10 cellular contexts compared by ENCODE assay signal in genomic region chr9:5338992-5339981, GRCh38. TPM values are rescaled to one million over a fixed set of nuclear protein-coding genes. Genes with fewer than 3 reads are reported as not detected.
DNase-seq lines count a peak whose midpoint lies in the region; ATAC-seq, FAIRE-seq and TF ChIP-seq lines count a peak whose summit lies in the region.
"Not testable (repeated sequence)": the region's sequence is repeated elsewhere in the genome, so short reads cannot be mapped to it uniquely, and the experiment has no call there.
"Had no signal": no experiment of that assay in that cellular context is flagged by ENCODE, and none has a peak within 500 bp of the region (broad histone marks: within the 10 kb centered on the region; RNA-seq: fewer than 3 reads in every experiment).

Gene RLN1, minus strand, starts transcription at chr9:5339876. Its CDS starts 130 bp downstream, at chr9:5339746.

- not testable (repeated sequence) for H3K4me3 ChIP-seq in Loucy (ENCODE audit: low read length, poor library complexity, severe bottlenecking); keratinocyte (ENCODE audit: control insufficient read depth in 2 of 3, extremely low read depth in 1 of 3, insufficient read depth in 2 of 3, low read depth in 1 of 3, low read length in 3 of 3)

- H3K4me2 ChIP-seq in Loucy (ENCODE audit: low read depth, low read length, poor library complexity, severe bottlenecking): not testable (repeated sequence)
- H3K4me2 ChIP-seq in keratinocyte (ENCODE audit: control insufficient read depth, extremely low read depth, insufficient read depth, low read depth, low read length): peak within 1 kb of the TSS; percentile 16

- not testable (repeated sequence) for H4K20me1 ChIP-seq in Loucy (ENCODE audit: insufficient read depth, low read length, poor library complexity, severe bottlenecking); keratinocyte (ENCODE audit: control insufficient read depth, extremely low read depth, insufficient read depth, low read length)

- TF ChIP-seq CTCF in Loucy (conservative IDR thresholded peaks at IDR 0.05; ENCODE audit: low read length); keratinocyte (optimal IDR thresholded peaks at IDR 0.05 in 1 of 3, IDR thresholded peaks at IDR 0.05 in 1 of 3, conservative IDR thresholded peaks at IDR 0.05 in 1 of 3; ENCODE audit: extremely low read depth in 1 of 3, insufficient read depth in 2 of 3, low read length in 3 of 3): not testable (repeated sequence)

- not testable (repeated sequence) for H3K9me1 ChIP-seq in keratinocyte (ENCODE audit: control insufficient read depth, extremely low read depth, insufficient read depth, low read length)

- DNase-seq in DMS53 (lab: John Stamatoyannopoulos, UW) (peak; percentile 58), cerebellum (ENCODE audit: low spot score) (peak; percentile 4)
- peak; percentile 73 for DNase-seq in activated CD4-positive, alpha-beta T cell treated with anti-CD3 and anti-CD28 coated beads, Interleukin-2, amount 10 ng/mL, durations not matched to agents 24 days and 14 days
- DNase-seq in keratinocyte (ENCODE audit: low read depth, low spot score); sciatic nerve (ENCODE audit: low spot score): not testable (repeated sequence)

- FAIRE-seq in keratinocyte (lab: Jason Lieb, UNC): peak; percentile 99

- H3F3A ChIP-seq in Loucy (ENCODE audit: low read depth): not testable (repeated sequence)

- not testable (repeated sequence) for H3K27me3 ChIP-seq in Loucy (ENCODE audit: insufficient read depth, low read length, poor library complexity, severe bottlenecking); keratinocyte (ENCODE audit: control insufficient read depth, extremely low read depth, insufficient read depth, low read length)

- H3K9me3 ChIP-seq in Loucy (ENCODE audit: insufficient read depth, low read depth, low read length); keratinocyte (ENCODE audit: control insufficient read depth, low read depth, low read length): not testable (repeated sequence)

- not testable (repeated sequence) for H3K9me2 ChIP-seq in Loucy (replicated peaks; ENCODE audit: low read depth, low read length)

- H3K27me3 Mint-ChIP-seq in activated CD4-positive, alpha-beta T cell treated with anti-CD3 and anti-CD28 coated beads, Interleukin-2, amount 10 ng/mL, durations not matched to agents 24 days and 14 days: not testable (repeated sequence)

- ATAC-seq in GM19467 (IDR thresholded peaks at IDR 0.05; ENCODE audit: unreplicated experiment): peak; percentile 99
- peak; percentile 100 for ATAC-seq in HG02981 (IDR thresholded peaks at IDR 0.05; ENCODE audit: unreplicated experiment)
- peak; percentile 100 for ATAC-seq in sciatic nerve

- H3K9ac ChIP-seq in Loucy (ENCODE audit: low read depth, low read length, poor library complexity, severe bottlenecking); keratinocyte (ENCODE audit: control insufficient read depth, extremely low read depth, insufficient read depth, low read length): not testable (repeated sequence)

- H3K4me3 Mint-ChIP-seq in activated CD4-positive, alpha-beta T cell treated with anti-CD3 and anti-CD28 coated beads, Interleukin-2, amount 10 ng/mL, durations not matched to agents 24 days and 14 days: peak within 1 kb of the TSS; percentile 48

- intact Hi-C loops in activated CD4-positive, alpha-beta T cell treated with anti-CD3 and anti-CD28 coated beads, Interleukin-2, amount 10 ng/mL, durations not matched to agents 24 days and 14 days (cut with micrococcal nuclease); sciatic nerve (cut with DNase I): not testable (repeated sequence)

- peaks cover 20% of the 10 kb centered on the region for H3K4me1 ChIP-seq in Loucy (ENCODE audit: insufficient read depth, low read length, poor library complexity, severe bottlenecking)
- H3K4me1 ChIP-seq in keratinocyte (ENCODE audit: control insufficient read depth, extremely low read depth, insufficient read depth, low read length): not testable (repeated sequence)

- not testable (repeated sequence) for H3K36me3 Mint-ChIP-seq in activated CD4-positive, alpha-beta T cell treated with anti-CD3 and anti-CD28 coated beads, Interleukin-2, amount 10 ng/mL, durations not matched to agents 24 days and 14 days (ENCODE audit: low read depth)

- peak within 1 kb of the TSS; percentile 7 for H3K27ac Mint-ChIP-seq in activated CD4-positive, alpha-beta T cell treated with anti-CD3 and anti-CD28 coated beads, Interleukin-2, amount 10 ng/mL, durations not matched to agents 24 days and 14 days

- H2AFZ ChIP-seq in Loucy (ENCODE audit: low read length) (peak within 1 kb of the TSS; percentile 59), keratinocyte (ENCODE audit: control insufficient read depth, low read length) (peak within 1 kb of the TSS; percentile 56)

- not testable (repeated sequence) for H3K36me3 ChIP-seq in Loucy (ENCODE audit: insufficient read depth, low read length); keratinocyte (ENCODE audit: control insufficient read depth in 2 of 2, extremely low read depth in 1 of 2, insufficient read depth in 2 of 2, low read length in 2 of 2)

- not testable (repeated sequence) for H3K9me3 Mint-ChIP-seq in activated CD4-positive, alpha-beta T cell treated with anti-CD3 and anti-CD28 coated beads, Interleukin-2, amount 10 ng/mL, durations not matched to agents 24 days and 14 days

- peaks cover 19% of the 10 kb centered on the region for H3K4me1 Mint-ChIP-seq in activated CD4-positive, alpha-beta T cell treated with anti-CD3 and anti-CD28 coated beads, Interleukin-2, amount 10 ng/mL, durations not matched to agents 24 days and 14 days

- not testable (repeated sequence) for H3K27ac ChIP-seq in keratinocyte (ENCODE audit: control insufficient read depth, insufficient read depth, low read length)

- H3K79me2 ChIP-seq in Loucy (ENCODE audit: insufficient read depth, low read length); keratinocyte (ENCODE audit: control insufficient read depth, insufficient read depth, low read length): not testable (repeated sequence)

- dilution Hi-C loops in keratinocyte (cut with MboI; ENCODE audit: extremely low pct_ligation_motif_present, low sequenced_read_pairs): not testable (repeated sequence)

RNA-seq across cellular contexts. Expression of gene RLN1, which starts in this region (rescaled TPM):
- 0.59 and 0.84 TPM in 2 replicates for total RNA-seq in activated CD4-positive, alpha-beta T cell treated with anti-CD3 and anti-CD28 coated beads, Interleukin-2, amount 10 ng/mL, durations not matched to agents 24 days and 14 days
- total RNA-seq in cerebellum (1.3 TPM), sciatic nerve (not detected)
- 0.10 to 0.19 TPM in 2 of 3 replicates, not detected in the other for polyA plus RNA-seq in keratinocyte
- not detected for polyA plus RNA-seq in keratinocyte (2011; ENCODE audit: low read depth)
- 0.10 and 0.22 TPM in 2 replicates for polyA plus RNA-seq in keratinocyte (2011; cell fraction: cytosol; rRNA removed)
- polyA plus RNA-seq in keratinocyte (2011; cell fraction: nucleus; rRNA removed): not detected in 2 replicates
- polyA plus RNA-seq in keratinocyte (2012; ENCODE audit: low replicate concordance): 0.22 TPM in 1 of 2 replicates, not detected in the other
- 0.26 TPM in 1 of 3 replicates, not detected in the others for polyA minus RNA-seq in keratinocyte
- not detected for polyA minus RNA-seq in keratinocyte (2011; cell fraction: cytosol; rRNA and poly(A)+ RNA removed)
- polyA minus RNA-seq in keratinocyte (2011; cell fraction: nucleus; rRNA and poly(A)+ RNA removed): not detected in 2 replicates
- total RNA-seq: glomerular endothelial cell, MCF 10A had no signal

Comparison
In these comparisons a context has a peak if more than half of its experiments do, and no peak if none do; other contexts are left out.
1. Peak in DNase-seq in activated CD4-positive, alpha-beta T cell treated with anti-CD3 and anti-CD28 coated beads, Interleukin-2, amount 10 ng/mL, durations not matched to agents 24 days and 14 days; RNA of the gene not detected or under 1 TPM.
2. Peak in ATAC-seq in sciatic nerve; RNA of the gene not detected or under 1 TPM.